In the genomic region with DNA sequence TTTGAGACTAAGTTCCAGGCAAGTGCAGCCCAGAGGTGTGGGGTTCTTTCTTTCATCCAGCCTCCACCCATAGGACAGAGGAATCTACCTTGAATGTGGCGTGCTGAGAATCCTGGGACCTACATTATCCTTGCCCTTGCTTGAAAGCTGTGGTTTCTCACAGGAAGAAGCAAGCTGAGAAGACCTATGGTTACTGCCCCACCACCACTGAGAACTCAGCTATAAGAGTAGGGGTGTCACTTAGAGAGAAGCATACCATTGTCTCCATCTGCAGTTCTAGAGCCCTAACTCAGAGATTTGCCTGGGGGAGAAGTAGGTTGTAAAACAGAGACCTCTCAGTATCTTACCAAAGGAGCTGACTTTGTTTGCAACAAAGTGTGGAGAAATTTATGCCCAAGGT, we compare ENCODE assay signal across 31 cellular contexts.
"Had no signal": no experiment of that assay in that cellular context is flagged by ENCODE, and none has a peak within 500 bp of the region (broad histone marks: within the 10 kb centered on the region; RNA-seq: fewer than 3 reads in every experiment).

No MANE protein-coding gene starts in this region.

- H3K4me3 Mint-ChIP-seq: activated B cell treated with CpG ODN at 0.5 μM for 24 hours; activated CD4-positive, alpha-beta memory T cell treated with anti-CD3 and anti-CD28 coated beads for 36 hours; activated CD4-positive, alpha-beta T cell treated with anti-CD3 and anti-CD28 coated beads, Interleukin-2, amount 10 ng/mL, durations not matched to agents 7 days and 5 days; activated CD8-positive, alpha-beta T cell treated with anti-CD3 and anti-CD28 coated beads for 36 hours; activated naive CD4-positive, alpha-beta T cell treated with anti-CD3 and anti-CD28 coated beads for 36 hours; activated naive CD8-positive, alpha-beta T cell treated with anti-CD3 and anti-CD28 coated beads for 36 hours; activated T-cell treated with anti-CD3 and anti-CD28 coated beads, Interleukin-2, amount 50 U/mL, for 4 hours; activated T-cell treated with anti-CD3 and anti-CD28 coated beads, Interleukin-2, amount 50 U/mL, for 72 hours; activated T-helper 1 cell treated with anti-CD3 and anti-CD28 coated beads, Interleukin-12 subunit alpha, Interleukin-12 subunit beta, Interleukin-2, Interleukin-4 antibody, amounts not matched to agents 30 ng/mL and 10 ng/mL and 1 ng/mL, durations not matched to agents 14 hours and 24 hours and 36 hours; activated T-helper 17 cell treated with anti-CD3 and anti-CD28 coated beads, Interleukin-2, amount 50 U/mL, for 72 hours; T-helper 1 cell treated with Interleukin-12 subunit alpha and Interleukin-12 subunit beta and Interleukin-4 antibody, amounts not matched to agents 30 μg/mL and 1 μg/mL, for 36 hours; T-helper 2 cell treated with Interferon-gamma antibody and Interleukin-4, amounts not matched to agents 5 μg/mL and 100 μg/mL, for 36 hours had no signal

- H3K27ac ChIP-seq: adrenal gland, body of pancreas, brain microvascular endothelial cell, breast epithelium, VCaP had no signal

- H3K9me3 Mint-ChIP-seq: activated B cell treated with CpG ODN at 0.5 μM for 24 hours; activated CD4-positive, alpha-beta T cell treated with anti-CD3 and anti-CD28 coated beads, Interleukin-2, amount 10 ng/mL, durations not matched to agents 7 days and 5 days; activated T-helper 1 cell treated with anti-CD3 and anti-CD28 coated beads, Interleukin-12 subunit alpha, Interleukin-12 subunit beta, Interleukin-2, Interleukin-4 antibody, amounts not matched to agents 30 ng/mL and 10 ng/mL and 1 ng/mL, durations not matched to agents 14 hours and 24 hours and 36 hours; T-helper 1 cell treated with Interleukin-12 subunit alpha and Interleukin-12 subunit beta and Interleukin-4 antibody, amounts not matched to agents 30 μg/mL and 1 μg/mL, for 36 hours; T-helper 2 cell treated with Interferon-gamma antibody and Interleukin-4, amounts not matched to agents 5 μg/mL and 100 μg/mL, for 36 hours had no signal

- H3K36me3 Mint-ChIP-seq: activated CD4-positive, alpha-beta memory T cell treated with anti-CD3 and anti-CD28 coated beads for 36 hours; activated naive CD8-positive, alpha-beta T cell treated with anti-CD3 and anti-CD28 coated beads for 36 hours had no signal

- H3K27me3 ChIP-seq: adrenal gland, body of pancreas, brain microvascular endothelial cell, breast epithelium had no signal

- DNase-seq: activated B cell treated with CpG ODN at 0.5 μM for 24 hours; activated CD4-positive, alpha-beta memory T cell treated with anti-CD3 and anti-CD28 coated beads for 36 hours; activated CD4-positive, alpha-beta T cell treated with anti-CD3 and anti-CD28 coated beads for 4 hours; activated CD4-positive, alpha-beta T cell treated with anti-CD3 and anti-CD28 coated beads, Interleukin-2, amount 10 ng/mL, durations not matched to agents 7 days and 5 days; activated CD4-positive, CD25-positive, alpha-beta regulatory T cell treated with anti-CD3 and anti-CD28 coated beads, Interleukin-2, amount 50 U/mL, for 72 hours; activated CD8-positive, alpha-beta memory T cell treated with anti-CD3 and anti-CD28 coated beads, Interleukin-2, amount 50 U/mL, for 4 hours; activated CD8-positive, alpha-beta T cell treated with anti-CD3 and anti-CD28 coated beads for 36 hours; activated gamma-delta T cell; activated naive CD4-positive, alpha-beta T cell treated with anti-CD3 and anti-CD28 coated beads for 36 hours; activated naive CD4-positive, alpha-beta T cell treated with anti-CD3 and anti-CD28 coated beads, Interleukin-2, amount 50 U/mL, for 16 hours; activated naive CD8-positive, alpha-beta T cell treated with anti-CD3 and anti-CD28 coated beads for 36 hours; activated T-cell treated with anti-CD3 and anti-CD28 coated beads for 4 hours; activated T-cell treated with anti-CD3 and anti-CD28 coated beads, Interleukin-2, amount 50 U/mL, for 1 hour; activated T-cell treated with anti-CD3 and anti-CD28 coated beads, Interleukin-2, amount 50 U/mL, for 4 hours; activated T-cell treated with anti-CD3 and anti-CD28 coated beads, Interleukin-2, amount 50 U/mL, for 72 hours; adrenal gland; amniotic stem cell; aorta; body of pancreas; brain microvascular endothelial cell; SW 1271; T-helper 1 cell; T-helper 2 cell; T-helper 9 cell had no signal

- H3K4me3 ChIP-seq: adrenal gland, body of pancreas, breast epithelium had no signal

- H3K27ac Mint-ChIP-seq: activated B cell treated with CpG ODN at 0.5 μM for 24 hours; activated CD4-positive, alpha-beta memory T cell treated with anti-CD3 and anti-CD28 coated beads for 36 hours; activated CD4-positive, alpha-beta T cell treated with anti-CD3 and anti-CD28 coated beads, Interleukin-2, amount 10 ng/mL, durations not matched to agents 7 days and 5 days; activated CD8-positive, alpha-beta T cell treated with anti-CD3 and anti-CD28 coated beads for 36 hours; activated naive CD4-positive, alpha-beta T cell treated with anti-CD3 and anti-CD28 coated beads for 36 hours; activated naive CD4-positive, alpha-beta T cell treated with anti-CD3 and anti-CD28 coated beads, Interleukin-2, amount 50 U/mL, for 72 hours; activated naive CD8-positive, alpha-beta T cell treated with anti-CD3 and anti-CD28 coated beads for 36 hours; activated T-cell treated with anti-CD3 and anti-CD28 coated beads, Interleukin-2, amount 50 U/mL, for 72 hours; activated T-helper 1 cell treated with anti-CD3 and anti-CD28 coated beads, Interleukin-12 subunit alpha, Interleukin-12 subunit beta, Interleukin-2, Interleukin-4 antibody, amounts not matched to agents 30 ng/mL and 10 ng/mL and 1 ng/mL, durations not matched to agents 14 hours and 24 hours and 36 hours; activated T-helper 17 cell treated with anti-CD3 and anti-CD28 coated beads, Interleukin-2, amount 50 U/mL, for 72 hours; T-helper 1 cell treated with Interleukin-12 subunit alpha and Interleukin-12 subunit beta and Interleukin-4 antibody, amounts not matched to agents 30 μg/mL and 1 μg/mL, for 36 hours; T-helper 2 cell treated with Interferon-gamma antibody and Interleukin-4, amounts not matched to agents 5 μg/mL and 100 μg/mL, for 36 hours had no signal

- H3K36me3 ChIP-seq: brain microvascular endothelial cell, breast epithelium had no signal

- H3K4me1 Mint-ChIP-seq: activated B cell treated with CpG ODN at 0.5 μM for 24 hours; activated CD4-positive, alpha-beta T cell treated with anti-CD3 and anti-CD28 coated beads, Interleukin-2, amount 10 ng/mL, durations not matched to agents 7 days and 5 days; activated naive CD8-positive, alpha-beta T cell treated with anti-CD3 and anti-CD28 coated beads for 36 hours had no signal

- H3K4me1 ChIP-seq: adrenal gland, body of pancreas, breast epithelium had no signal

- ATAC-seq: activated CD8-positive, alpha-beta T cell treated with anti-CD3 and anti-CD28 coated beads for 36 hours; activated naive CD4-positive, alpha-beta T cell treated with anti-CD3 and anti-CD28 coated beads, Interleukin-2, amount 50 U/mL, for 72 hours; activated T-cell treated with anti-CD3 and anti-CD28 coated beads, Interleukin-2, amount 50 U/mL, for 4 hours; activated T-cell treated with anti-CD3 and anti-CD28 coated beads, Interleukin-2, amount 50 U/mL, for 72 hours; activated T-helper 17 cell treated with anti-CD3 and anti-CD28 coated beads, Interleukin-2, amount 50 U/mL, for 72 hours; body of pancreas had no signal

- H3K9me3 ChIP-seq: body of pancreas, breast epithelium had no signal
